ENCODE assay signal across 8 cellular contexts in genomic region chr19:10390652-10391286, GRCh38.
DNase-seq lines count a peak whose midpoint lies in the region; ATAC-seq and TF ChIP-seq lines count a peak whose summit lies in the region.

No MANE protein-coding gene starts in this region.

- H3K4me3 ChIP-seq in GM12865 (ENCODE audit: low read depth, low read length) (no peak overlapping the region), NB4 (ENCODE audit: low read depth, low read length) (no peak overlapping the region)

- TF ChIP-seq CTCF in GM12865 (IDR thresholded peaks at IDR 0.05; ENCODE audit: insufficient read depth, low read depth, low read length, missing control alignments) (peak; percentile 89), NB4 (IDR thresholded peaks at IDR 0.05; ENCODE audit: low read depth, low read length) (peak; percentile 100)

- no peak for TF ChIP-seq POLR2A in NB4 (IDR thresholded peaks at IDR 0.05; ENCODE audit: extremely low read depth, insufficient read length)

- DNase-seq in GM12865 (ENCODE audit: low read depth) = peak; percentile 88
- DNase-seq in NB4 (ENCODE audit: low read depth) = peak; percentile 91
- peak; percentile 60 for DNase-seq in T-helper 9 cell
- peak; percentile 80 for DNase-seq in astrocyte of the hippocampus (ENCODE audit: low read depth, low spot score)
- DNase-seq in hypothalamus (lab: John Stamatoyannopoulos, UW) = peak in 35 of 51 donors; percentile 1 to 70 (median 30)
- peak; percentile 78 for DNase-seq in stimulated activated CD4-positive, alpha-beta T cell treated with anti-CD3 and anti-CD28 coated beads, Interleukin-15, amount 100 ng/mL, for 24 hours

- ATAC-seq in GM21723 (IDR thresholded peaks at IDR 0.05; ENCODE audit: unreplicated experiment) (no peak), GM21390 (IDR thresholded peaks at IDR 0.05; ENCODE audit: unreplicated experiment) (no peak)

Comparison
In these comparisons a context has a peak if more than half of its experiments do, and no peak if none do; other contexts are left out.
1. DNase-seq: peak in every context shown above with its lines; median percentile 91 in NB4; 88 in GM12865; 80 in astrocyte of the hippocampus; 78 in stimulated activated CD4-positive, alpha-beta T cell treated with anti-CD3 and anti-CD28 coated beads, Interleukin-15, amount 100 ng/mL, for 24 hours; 60 in T-helper 9 cell; 30 in hypothalamus.